ENCODE assay signal across 8 cellular contexts in the genomic region with DNA sequence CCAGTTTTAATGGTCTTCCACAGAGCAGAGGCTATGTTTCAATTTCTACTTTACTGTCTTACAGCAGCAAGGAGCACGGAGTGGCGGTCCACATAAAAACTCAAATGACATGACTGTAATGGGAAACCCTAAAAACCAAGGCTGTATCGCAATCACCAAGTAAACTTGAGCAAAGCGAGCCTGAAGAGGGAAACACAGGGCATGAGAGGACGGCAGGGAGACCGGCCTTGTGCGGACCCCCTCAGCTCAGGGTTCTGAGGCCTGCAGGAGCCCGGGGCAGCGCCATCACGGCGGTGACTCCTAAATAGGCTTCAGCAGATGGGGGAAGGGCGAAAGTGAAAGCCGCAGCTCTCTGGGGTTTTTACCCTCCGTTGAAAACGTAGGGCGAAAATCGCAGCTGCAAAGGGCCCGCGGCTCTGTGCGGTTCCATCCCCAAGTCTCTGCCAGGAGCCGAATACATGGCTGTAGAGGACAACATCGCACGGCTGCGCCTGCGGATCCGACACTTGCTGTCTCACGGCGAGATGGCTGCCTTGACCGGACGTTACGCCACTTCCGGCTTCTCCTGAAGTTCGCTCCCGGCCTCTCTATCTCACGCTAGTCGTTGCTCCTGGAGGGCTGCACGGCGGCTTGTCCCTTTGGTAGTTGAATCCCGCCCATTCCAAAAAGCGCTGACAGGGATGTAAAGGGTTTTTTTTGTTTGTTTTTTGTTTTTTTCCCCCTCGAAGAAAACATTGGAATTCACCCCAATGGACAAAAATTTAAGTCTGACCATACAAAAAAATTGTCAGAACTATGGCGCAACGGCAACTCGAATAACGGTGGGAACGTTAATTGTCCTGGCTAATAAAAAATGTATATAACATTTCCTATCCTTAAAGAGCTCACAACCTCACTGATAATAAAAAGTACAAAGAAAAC. TPM values are rescaled to one million over a fixed set of nuclear protein-coding genes. Genes with fewer than 3 reads are reported as not detected.
DNase-seq lines count a peak whose midpoint lies in the region; ATAC-seq and TF ChIP-seq lines count a peak whose summit lies in the region.

A gene (minus strand): TSS at position 543 of the 921 bp plus-strand sequence. CDS start 65 bp downstream, at position 478.

- peaks cover 83% of the 10 kb centered on the region for H3K79me2 ChIP-seq in GM23338 (replicated peaks; ENCODE audit: insufficient read depth)

- H3K27me3 Mint-ChIP-seq in GM23338 (ENCODE audit: insufficient read depth, low read depth, poor library complexity): peaks cover 5% of the 10 kb centered on the region
- H3K27me3 Mint-ChIP-seq in activated T-helper 17 cell treated with anti-CD3 and anti-CD28 coated beads, Interleukin-2, amount 50 U/mL, for 72 hours: no peaks in the 10 kb centered on the region
- no peaks in the 10 kb centered on the region for H3K27me3 Mint-ChIP-seq in naive thymus-derived CD8-positive, alpha-beta T cell

- H3F3A ChIP-seq in GM23338 (replicated peaks; ENCODE audit: low read depth): no peaks in the 10 kb centered on the region

- peak within 1 kb of the TSS; percentile 87 for H3K4me2 ChIP-seq in GM23338

- H3K36me3 ChIP-seq in GM23338 (ENCODE audit: insufficient read depth): peaks cover 5% of the 10 kb centered on the region; the same call in 1 of the 2 replicates

- H3K36me3 Mint-ChIP-seq in GM23338 (ENCODE audit: low read depth): peaks cover 29% of the 10 kb centered on the region
- H3K36me3 Mint-ChIP-seq in activated T-helper 17 cell treated with anti-CD3 and anti-CD28 coated beads, Interleukin-2, amount 50 U/mL, for 72 hours (ENCODE audit: low read depth): peaks cover 15% of the 10 kb centered on the region
- H3K36me3 Mint-ChIP-seq in naive thymus-derived CD8-positive, alpha-beta T cell: peaks cover 0 to 43% (median 4%) of the 10 kb centered on the region in 3 donors

- H3K4me1 Mint-ChIP-seq in GM23338: peaks cover 15% of the 10 kb centered on the region
- H3K4me1 Mint-ChIP-seq in activated T-helper 17 cell treated with anti-CD3 and anti-CD28 coated beads, Interleukin-2, amount 50 U/mL, for 72 hours: peaks cover 32% of the 10 kb centered on the region
- H3K4me1 Mint-ChIP-seq in naive thymus-derived CD8-positive, alpha-beta T cell: peaks cover 12 to 48% (median 28%) of the 10 kb centered on the region in 4 donors

- H3K27me3 ChIP-seq in GM23338 (ENCODE audit: insufficient read depth): no peaks in the 10 kb centered on the region

- H2AFZ ChIP-seq in GM23338: peak within 1 kb of the TSS; percentile 93

- H3K9me3 Mint-ChIP-seq in GM23338: no peaks in the 10 kb centered on the region
- H3K9me3 Mint-ChIP-seq in activated T-helper 17 cell treated with anti-CD3 and anti-CD28 coated beads, Interleukin-2, amount 50 U/mL, for 72 hours: no peaks in the 10 kb centered on the region
- H3K9me3 Mint-ChIP-seq in naive thymus-derived CD8-positive, alpha-beta T cell: no peaks in the 10 kb centered on the region

- peak within 1 kb of the TSS; percentile 92 for H3K4me3 ChIP-seq in GM23338

- peaks cover 26% of the 10 kb centered on the region for H3K4me1 ChIP-seq in GM23338 (ENCODE audit: insufficient read depth)

- no peak for TF ChIP-seq CTCF in GM23338 (conservative IDR thresholded peaks at IDR 0.05; ENCODE audit: low read depth in 2 of 2)
- TF ChIP-seq CTCF in RWPE1 (conservative IDR thresholded peaks at IDR 0.05; ENCODE audit: low read depth): no peak

- peak within 1 kb of the TSS; percentile 95 for H3K27ac ChIP-seq in GM23338 (ENCODE audit: low read depth)
- peak within 1 kb of the TSS; percentile 86 for H3K27ac ChIP-seq in RWPE1

- peak; percentile 99 for DNase-seq in Daoy (ENCODE audit: low read depth)
- DNase-seq in GM23338 (ENCODE audit: low spot score): peak; percentile 99
- peak; percentile 92 for DNase-seq in LHCN-M2 (ENCODE audit: low read depth)
- DNase-seq in RWPE1 (ENCODE audit: low spot score): peak; percentile 77
- DNase-seq in fibroblast of peridontal ligament (ENCODE audit: extremely low read depth): peak; percentile 96
- DNase-seq in naive thymus-derived CD8-positive, alpha-beta T cell: peak; percentile 61 to 88 (median 70)
- peak; percentile 26 to 77 (median 64) for DNase-seq in stimulated activated naive CD4-positive, alpha-beta T cell (lab: John Stamatoyannopoulos, UW)

- no peak within 1 kb of the TSS for H3K27ac Mint-ChIP-seq in GM23338
- no peak within 1 kb of the TSS for H3K27ac Mint-ChIP-seq in activated T-helper 17 cell treated with anti-CD3 and anti-CD28 coated beads, Interleukin-2, amount 50 U/mL, for 72 hours
- H3K27ac Mint-ChIP-seq in naive thymus-derived CD8-positive, alpha-beta T cell: no peak within 1 kb of the TSS

- no peak within 1 kb of the TSS for H3K4me3 Mint-ChIP-seq in GM23338
- H3K4me3 Mint-ChIP-seq in activated T-helper 17 cell treated with anti-CD3 and anti-CD28 coated beads, Interleukin-2, amount 50 U/mL, for 72 hours: no peak within 1 kb of the TSS
- no peak within 1 kb of the TSS for H3K4me3 Mint-ChIP-seq in naive thymus-derived CD8-positive, alpha-beta T cell

- CTCF ChIA-PET in RWPE1 (lab: Yijun Ruan, JAX): interaction anchor here (0.6 to 0.7 kb wide), 2 partner anchors 303 to 366 kb away, joined by 3 to 4 read pairs; no protein-coding TSS in a partner anchor

- POLR2A ChIA-PET in RWPE1 (lab: Yijun Ruan, JAX; ENCODE audit: low non-redundant PET): no interaction called here
- POLR2A ChIA-PET in naive thymus-derived CD8-positive, alpha-beta T cell (lab: Charles Lee): interaction anchor here (0.8 to 4.3 kb wide), 11 partner anchors 15 to 1340 kb away, joined by 3 to 59 read pairs (median 5); a partner anchor contains a TSS

- H4K20me1 ChIP-seq in GM23338 (replicated peaks; ENCODE audit: insufficient read depth): peaks cover 31% of the 10 kb centered on the region

- no peaks in the 10 kb centered on the region for H3K9me2 ChIP-seq in GM23338 (ENCODE audit: insufficient read depth)

- ATAC-seq in GM23338: peak; percentile 84
- ATAC-seq in activated T-helper 17 cell treated with anti-CD3 and anti-CD28 coated beads, Interleukin-2, amount 50 U/mL, for 72 hours (replicated peaks): peak; percentile 63
- peak; percentile 18 to 33 for ATAC-seq in naive thymus-derived CD8-positive, alpha-beta T cell

TF ChIP-seq in GM23338, 12 proteins besides CTCF, POLR2A, EP300 and RAD21:
- TF ChIP-seq ZNF331 (CRISPR knock-in tag; IDR thresholded peaks at IDR 0.05; ENCODE audit: low read depth) (no peak), STAT1 (IDR thresholded peaks at IDR 0.05; ENCODE audit: unreplicated experiment) (no peak), CREB1 (CRISPR knock-in tag; IDR thresholded peaks at IDR 0.05; ENCODE audit: low read depth) (peak; percentile 93), POLR2AphosphoS5 (IDR thresholded peaks at IDR 0.05; ENCODE audit: low read depth) (peak; percentile 92)
- TF ChIP-seq, protein P1, sequence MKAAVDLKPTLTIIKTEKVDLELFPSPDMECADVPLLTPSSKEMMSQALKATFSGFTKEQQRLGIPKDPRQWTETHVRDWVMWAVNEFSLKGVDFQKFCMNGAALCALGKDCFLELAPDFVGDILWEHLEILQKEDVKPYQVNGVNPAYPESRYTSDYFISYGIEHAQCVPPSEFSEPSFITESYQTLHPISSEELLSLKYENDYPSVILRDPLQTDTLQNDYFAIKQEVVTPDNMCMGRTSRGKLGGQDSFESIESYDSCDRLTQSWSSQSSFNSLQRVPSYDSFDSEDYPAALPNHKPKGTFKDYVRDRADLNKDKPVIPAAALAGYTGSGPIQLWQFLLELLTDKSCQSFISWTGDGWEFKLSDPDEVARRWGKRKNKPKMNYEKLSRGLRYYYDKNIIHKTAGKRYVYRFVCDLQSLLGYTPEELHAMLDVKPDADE (IDR thresholded peaks at IDR 0.05): peak; percentile 86
- TF ChIP-seq, protein P2, sequence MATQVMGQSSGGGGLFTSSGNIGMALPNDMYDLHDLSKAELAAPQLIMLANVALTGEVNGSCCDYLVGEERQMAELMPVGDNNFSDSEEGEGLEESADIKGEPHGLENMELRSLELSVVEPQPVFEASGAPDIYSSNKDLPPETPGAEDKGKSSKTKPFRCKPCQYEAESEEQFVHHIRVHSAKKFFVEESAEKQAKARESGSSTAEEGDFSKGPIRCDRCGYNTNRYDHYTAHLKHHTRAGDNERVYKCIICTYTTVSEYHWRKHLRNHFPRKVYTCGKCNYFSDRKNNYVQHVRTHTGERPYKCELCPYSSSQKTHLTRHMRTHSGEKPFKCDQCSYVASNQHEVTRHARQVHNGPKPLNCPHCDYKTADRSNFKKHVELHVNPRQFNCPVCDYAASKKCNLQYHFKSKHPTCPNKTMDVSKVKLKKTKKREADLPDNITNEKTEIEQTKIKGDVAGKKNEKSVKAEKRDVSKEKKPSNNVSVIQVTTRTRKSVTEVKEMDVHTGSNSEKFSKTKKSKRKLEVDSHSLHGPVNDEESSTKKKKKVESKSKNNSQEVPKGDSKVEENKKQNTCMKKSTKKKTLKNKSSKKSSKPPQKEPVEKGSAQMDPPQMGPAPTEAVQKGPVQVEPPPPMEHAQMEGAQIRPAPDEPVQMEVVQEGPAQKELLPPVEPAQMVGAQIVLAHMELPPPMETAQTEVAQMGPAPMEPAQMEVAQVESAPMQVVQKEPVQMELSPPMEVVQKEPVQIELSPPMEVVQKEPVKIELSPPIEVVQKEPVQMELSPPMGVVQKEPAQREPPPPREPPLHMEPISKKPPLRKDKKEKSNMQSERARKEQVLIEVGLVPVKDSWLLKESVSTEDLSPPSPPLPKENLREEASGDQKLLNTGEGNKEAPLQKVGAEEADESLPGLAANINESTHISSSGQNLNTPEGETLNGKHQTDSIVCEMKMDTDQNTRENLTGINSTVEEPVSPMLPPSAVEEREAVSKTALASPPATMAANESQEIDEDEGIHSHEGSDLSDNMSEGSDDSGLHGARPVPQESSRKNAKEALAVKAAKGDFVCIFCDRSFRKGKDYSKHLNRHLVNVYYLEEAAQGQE (IDR thresholded peaks at IDR 0.05; ENCODE audit: unreplicated experiment): no peak

RNA-seq across cellular contexts. Expression of the gene that starts here (rescaled TPM):
- 973 and 1,091 TPM in 2 replicates for total RNA-seq in Daoy (2014; rRNA removed; shearing (Covaris generic))
- 357 and 388 TPM in 2 replicates for total RNA-seq in GM23338 (2014; rRNA removed; shearing (Covaris generic))
- 509 and 576 TPM in 2 replicates for polyA plus RNA-seq in GM23338 (2016; fragmentation: Nextera tagmentation; extraction: Ambion mirVana)
- total RNA-seq in LHCN-M2 (2014; rRNA removed): 280 and 297 TPM in 2 replicates
- polyA plus RNA-seq in LHCN-M2 (2012): 300 TPM
- 100 to 1,000 TPM; 183 to 201 TPM for total RNA-seq in activated T-helper 17 cell treated with anti-CD3 and anti-CD28 coated beads, Interleukin-2, amount 50 U/mL, for 72 hours
- 100 to 1,000 TPM in 1 of 2 experiments, 10 to 100 TPM in 1; 98.7 to 106 TPM for total RNA-seq in naive thymus-derived CD8-positive, alpha-beta T cell
- 100 to 1,000 TPM; 449 to 578 (median 506) TPM for polyA plus RNA-seq in naive thymus-derived CD8-positive, alpha-beta T cell

Comparison
In these comparisons a context has a peak if more than half of its experiments do, and no peak if none do; other contexts are left out.
1. Peak in every context shown above with its lines: DNase-seq, ATAC-seq, H3K4me3 ChIP-seq and H3K27ac ChIP-seq.
2. ATAC-seq: peak in every context shown above with its lines; median percentile 84 in GM23338; 63 in activated T-helper 17 cell treated with anti-CD3 and anti-CD28 coated beads, Interleukin-2, amount 50 U/mL, for 72 hours; 26 in naive thymus-derived CD8-positive, alpha-beta T cell.